In genomic region chr6:169675011-169675410, GRCh38 we compare ENCODE assay signal across 19 cellular contexts.
"Had no signal": no experiment of that assay in that cellular context is flagged by ENCODE, and none has a peak within 500 bp of the region (broad histone marks: within the 10 kb centered on the region; RNA-seq: fewer than 3 reads in every experiment).

No MANE protein-coding gene starts in this region.

- H3K9me3 Mint-ChIP-seq: effector memory CD8-positive, alpha-beta T cell had no signal

- DNase-seq: colonic mucosa; cortex of kidney; effector CD8-positive, alpha-beta T cell; effector memory CD8-positive, alpha-beta T cell; esophagus squamous epithelium; foreskin fibroblast; foreskin melanocyte; gastrocnemius medialis; glutamatergic neuron; head of caudate nucleus; heart right ventricle; hippocampal formation; left cardiac atrium; left lung; left ventricle myocardium superior; lower lobe of right lung; mesenchymal stem cell; midbrain had no signal

- H3K4me3 Mint-ChIP-seq: dendritic cell treated with granulocyte-macrophage colony-stimulating factor and Interleukin-4, amounts not matched to agents 40 ng/mL and 50 ng/mL, for 4 days; effector memory CD8-positive, alpha-beta T cell had no signal

- ATAC-seq: effector memory CD8-positive, alpha-beta T cell; gastrocnemius medialis; heart right ventricle; left cardiac atrium; left lung; left ventricle myocardium superior; lower lobe of right lung had no signal

- H3K36me3 ChIP-seq: colonic mucosa had no signal

- H3K4me3 ChIP-seq: colonic mucosa, esophagus squamous epithelium, gastrocnemius medialis, heart right ventricle, left lung, lower lobe of right lung had no signal

- H3K4me1 ChIP-seq: colonic mucosa, esophagus squamous epithelium, gastrocnemius medialis, left lung, lower lobe of right lung had no signal

- H3K27ac ChIP-seq: colonic mucosa, esophagus squamous epithelium, gastrocnemius medialis, heart right ventricle, left lung, lower lobe of right lung had no signal

- H3K27me3 Mint-ChIP-seq: dendritic cell treated with granulocyte-macrophage colony-stimulating factor and Interleukin-4, amounts not matched to agents 40 ng/mL and 50 ng/mL, for 4 days; effector memory CD8-positive, alpha-beta T cell had no signal

- H3K27me3 ChIP-seq: colonic mucosa, esophagus squamous epithelium, gastrocnemius medialis, heart right ventricle, left lung had no signal

- H3K27ac Mint-ChIP-seq: dendritic cell treated with granulocyte-macrophage colony-stimulating factor and Interleukin-4, amounts not matched to agents 40 ng/mL and 50 ng/mL, for 4 days; effector memory CD8-positive, alpha-beta T cell had no signal

- H3K9me3 ChIP-seq: colonic mucosa, esophagus squamous epithelium, gastrocnemius medialis, left lung, lower lobe of right lung had no signal
